ENCODE assay signal across 18 cellular contexts in genomic region chr17:44818508-44818907, GRCh38. TPM values are rescaled to one million over a fixed set of nuclear protein-coding genes. Genes with fewer than 3 reads are reported as not detected.
"Had no signal": no experiment of that assay in that cellular context is flagged by ENCODE, and none has a peak within 500 bp of the region (broad histone marks: within the 10 kb centered on the region; RNA-seq: fewer than 3 reads in every experiment).

No MANE protein-coding gene starts in this region.

RNA-seq across cellular contexts. Expression of gene HIGD1B, which starts 29.2 kb away (rescaled TPM):
- total RNA-seq: activated CD4-positive, alpha-beta memory T cell treated with anti-CD3 and anti-CD28 coated beads for 36 hours; activated CD4-positive, alpha-beta T cell treated with anti-CD3 and anti-CD28 coated beads for 36 hours; activated CD4-positive, alpha-beta T cell treated with anti-CD3 and anti-CD28 coated beads, Interleukin-2, amount 10 ng/mL, durations not matched to agents 24 days and 14 days; activated CD8-positive, alpha-beta memory T cell treated with anti-CD3 and anti-CD28 coated beads for 36 hours; activated CD8-positive, alpha-beta memory T cell treated with anti-CD3 and anti-CD28 coated beads, Interleukin-2, amount 10 ng/mL, durations not matched to agents 7 days and 5 days; activated CD8-positive, alpha-beta T cell treated with anti-CD3 and anti-CD28 coated beads, Interleukin-2, amount 10 ng/mL, durations not matched to agents 7 days and 5 days; activated naive CD4-positive, alpha-beta T cell treated with anti-CD3 and anti-CD28 coated beads for 36 hours; activated naive CD8-positive, alpha-beta T cell treated with anti-CD3 and anti-CD28 coated beads for 36 hours; activated T-helper 1 cell treated with anti-CD3 and anti-CD28 coated beads, Interleukin-12 subunit alpha, Interleukin-12 subunit beta, Interleukin-2, Interleukin-4 antibody, amounts not matched to agents 30 ng/mL and 10 ng/mL and 1 ng/mL, durations not matched to agents 14 hours and 24 hours and 36 hours; activated T-helper 2 cell treated with anti-CD3 and anti-CD28 coated beads, Interferon-gamma antibody, Interleukin-2, Interleukin-4, amounts not matched to agents 10 μg/mL and 5 μg/mL and 100 μg/mL, durations not matched to agents 14 hours and 24 hours and 36 hours; cardiac muscle cell; dermis microvascular lymphatic vessel endothelial cell; endothelial cell of umbilical vein; fibroblast of lung; fibroblast of villous mesenchyme; glomerular endothelial cell; T-helper 1 cell treated with Interleukin-12 subunit alpha and Interleukin-12 subunit beta and Interleukin-4 antibody, amounts not matched to agents 30 ng/mL and 1 ng/mL, for 36 hours had no signal
- polyA plus RNA-seq: aorta, endothelial cell of umbilical vein had no signal
